In the genomic region with DNA sequence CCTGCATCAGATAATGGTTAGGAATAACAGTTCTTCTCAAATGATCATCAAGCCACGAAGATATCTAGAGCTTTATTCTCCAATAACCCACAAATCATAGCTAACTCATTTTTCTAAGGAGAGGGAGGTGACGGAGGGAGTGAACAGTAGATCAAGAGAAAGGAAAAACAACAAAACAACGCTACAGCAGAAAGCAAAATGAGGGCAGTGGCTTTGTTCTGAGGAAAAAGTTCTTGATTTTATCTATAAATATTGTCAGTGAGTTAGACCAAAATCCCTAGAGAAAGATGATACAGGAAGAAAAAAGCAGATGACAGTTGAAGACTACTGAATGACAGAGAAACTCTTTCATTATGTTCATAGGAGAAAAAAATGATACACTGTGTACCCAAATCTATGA, we compare ENCODE assay signal across 19 cellular contexts.
DNase-seq lines count a peak whose midpoint lies in the region; ATAC-seq and TF ChIP-seq lines count a peak whose summit lies in the region.
"Had no signal": no experiment of that assay in that cellular context is flagged by ENCODE, and none has a peak within 500 bp of the region (broad histone marks: within the 10 kb centered on the region; RNA-seq: fewer than 3 reads in every experiment).

No MANE protein-coding gene starts in this region.

- peaks cover 59 to 93% (median 73%) of the 10 kb centered on the region in 10 experiments for H3K4me1 ChIP-seq in BLaER1 treated with 17β-estradiol and CSF1 and Interleukin-3, amounts not matched to agents 10 nM and 100 nM

- H3K4me3 ChIP-seq in BLaER1 treated with 17β-estradiol and CSF1 and Interleukin-3, amounts not matched to agents 10 nM and 100 nM = peak overlapping the region; percentile 14 to 59 (median 37); a peak in 14 of 20 replicates
- H3K4me3 ChIP-seq in NB4 (ENCODE audit: low read depth, low read length) = no peak overlapping the region
- H3K4me3 ChIP-seq: HAP-1, SK-N-MC had no signal

- peak overlapping the region; percentile 61 to 77 (median 71); a peak in 21 of 22 replicates for H3K9ac ChIP-seq in BLaER1 treated with 17β-estradiol and CSF1 and Interleukin-3, amounts not matched to agents 10 nM and 100 nM

- H3K36me3 ChIP-seq in BLaER1 treated with 17β-estradiol and CSF1 and Interleukin-3, amounts not matched to agents 10 nM and 100 nM = peaks cover 0 to 46% (median 16%) of the 10 kb centered on the region in 11 experiments; a peak in 16 of 22 replicates
- H3K36me3 ChIP-seq: HAP-1 had no signal

- H3K27me3 ChIP-seq in BLaER1 treated with 17β-estradiol and CSF1 and Interleukin-3, amounts not matched to agents 10 nM and 100 nM = no peaks in the 10 kb centered on the region

- ATAC-seq in activated CD4-positive, alpha-beta T cell treated with anti-CD3 and anti-CD28 coated beads for 36 hours = no peak
- no peak for ATAC-seq in HG02623 (IDR thresholded peaks at IDR 0.05; ENCODE audit: unreplicated experiment)
- ATAC-seq: PC-3 had no signal

- H4K20me1 ChIP-seq in BLaER1 treated with 17β-estradiol and CSF1 and Interleukin-3, amounts not matched to agents 10 nM and 100 nM = no peaks in the 10 kb centered on the region

- no peaks in the 10 kb centered on the region for H3K27me3 Mint-ChIP-seq in activated CD4-positive, alpha-beta T cell treated with anti-CD3 and anti-CD28 coated beads, Interleukin-2, amount 10 ng/mL, durations not matched to agents 24 days and 14 days
- H3K27me3 Mint-ChIP-seq in activated CD4-positive, alpha-beta T cell treated with anti-CD3 and anti-CD28 coated beads for 36 hours = no peaks in the 10 kb centered on the region
- peaks cover 0 to 3% (median 2%) of the 10 kb centered on the region in 3 donors for H3K27me3 Mint-ChIP-seq in immature natural killer cell (ENCODE audit: low read depth in 3 of 3)

- peaks cover 34% of the 10 kb centered on the region for H3K4me1 Mint-ChIP-seq in activated CD4-positive, alpha-beta T cell treated with anti-CD3 and anti-CD28 coated beads, Interleukin-2, amount 10 ng/mL, durations not matched to agents 24 days and 14 days
- peaks cover 41% of the 10 kb centered on the region for H3K4me1 Mint-ChIP-seq in activated CD4-positive, alpha-beta T cell treated with anti-CD3 and anti-CD28 coated beads for 36 hours
- peaks cover 64 to 91% of the 10 kb centered on the region in 2 donors for H3K4me1 Mint-ChIP-seq in immature natural killer cell

- POLR2A ChIA-PET in activated CD4-positive, alpha-beta T cell treated with anti-CD3 and anti-CD28 coated beads for 36 hours (lab: Charles Lee) = no interaction called here

- H3K9me3 Mint-ChIP-seq in activated CD4-positive, alpha-beta T cell treated with anti-CD3 and anti-CD28 coated beads, Interleukin-2, amount 10 ng/mL, durations not matched to agents 24 days and 14 days = no peaks in the 10 kb centered on the region
- no peaks in the 10 kb centered on the region for H3K9me3 Mint-ChIP-seq in activated CD4-positive, alpha-beta T cell treated with anti-CD3 and anti-CD28 coated beads for 36 hours (ENCODE audit: low read depth)
- H3K9me3 Mint-ChIP-seq in immature natural killer cell = no peaks in the 10 kb centered on the region

- peak overlapping the region; percentile 71 to 93 (median 87) for H3K4me2 ChIP-seq in BLaER1 treated with 17β-estradiol and CSF1 and Interleukin-3, amounts not matched to agents 10 nM and 100 nM

- H3K9me3 ChIP-seq in BLaER1 treated with 17β-estradiol and CSF1 and Interleukin-3, amounts not matched to agents 10 nM and 100 nM (replicated peaks in 1 of 11) = no peaks in the 10 kb centered on the region
- H3K9me3 ChIP-seq: HAP-1 had no signal

- H3K36me3 Mint-ChIP-seq in activated CD4-positive, alpha-beta T cell treated with anti-CD3 and anti-CD28 coated beads, Interleukin-2, amount 10 ng/mL, durations not matched to agents 24 days and 14 days (ENCODE audit: low read depth) = peaks cover 14% of the 10 kb centered on the region
- peaks cover 17% of the 10 kb centered on the region for H3K36me3 Mint-ChIP-seq in activated CD4-positive, alpha-beta T cell treated with anti-CD3 and anti-CD28 coated beads for 36 hours (ENCODE audit: low read depth)
- H3K36me3 Mint-ChIP-seq in immature natural killer cell = peaks cover 3 to 4% (median 3%) of the 10 kb centered on the region in 3 donors

- no peak for TF ChIP-seq POLR2A in NB4 (IDR thresholded peaks at IDR 0.05; ENCODE audit: extremely low read depth, insufficient read length)

- CTCF ChIA-PET in activated CD4-positive, alpha-beta T cell treated with anti-CD3 and anti-CD28 coated beads for 36 hours (lab: Charles Lee) = interaction anchor here (0.8 to 1.8 kb wide), 6 partner anchors 8 to 57 kb away, joined by 3 to 7 read pairs (median 4); no protein-coding TSS in a partner anchor

- no peak for TF ChIP-seq CTCF in NB4 (IDR thresholded peaks at IDR 0.05; ENCODE audit: low read depth, low read length)

- no peak overlapping the region for H3K4me3 Mint-ChIP-seq in activated CD4-positive, alpha-beta T cell treated with anti-CD3 and anti-CD28 coated beads, Interleukin-2, amount 10 ng/mL, durations not matched to agents 24 days and 14 days
- no peak overlapping the region for H3K4me3 Mint-ChIP-seq in activated CD4-positive, alpha-beta T cell treated with anti-CD3 and anti-CD28 coated beads for 36 hours
- H3K4me3 Mint-ChIP-seq in immature natural killer cell = peak overlapping the region in 2 of 5 donors; percentile 7 to 17

- DNase-seq in activated CD4-positive, alpha-beta T cell treated with anti-CD3 and anti-CD28 coated beads, Interleukin-2, amount 10 ng/mL, durations not matched to agents 24 days and 14 days = no peak
- DNase-seq in activated CD4-positive, alpha-beta T cell treated with anti-CD3 and anti-CD28 coated beads for 36 hours = no peak
- DNase-seq in NB4 (ENCODE audit: low read depth) (peak; percentile 15), immature natural killer cell (no peak), NCI-H146 (lab: John Stamatoyannopoulos, UW) (no peak), SHP77 treated with DMSO at 0.1 percent for 48 hours (lab: John Stamatoyannopoulos, UW) (no peak)
- DNase-seq: C1 segment of cervical spinal cord, DMS79, NCI-H1048, NCI-H1694, NCI-H2107, NCI-H226, NCI-H526 treated with DMSO at 0.1 percent for 48 hours, PC-3 had no signal

- peak overlapping the region; percentile 29 for H3K27ac Mint-ChIP-seq in activated CD4-positive, alpha-beta T cell treated with anti-CD3 and anti-CD28 coated beads, Interleukin-2, amount 10 ng/mL, durations not matched to agents 24 days and 14 days
- no peak overlapping the region for H3K27ac Mint-ChIP-seq in activated CD4-positive, alpha-beta T cell treated with anti-CD3 and anti-CD28 coated beads for 36 hours
- H3K27ac Mint-ChIP-seq in immature natural killer cell = peak overlapping the region; percentile 21 to 73 (median 64)

- peak overlapping the region; percentile 20 to 83 (median 74); a peak in 21 of 22 replicates for H3K27ac ChIP-seq in BLaER1 treated with 17β-estradiol and CSF1 and Interleukin-3, amounts not matched to agents 10 nM and 100 nM
- H3K27ac ChIP-seq: 22Rv1, SK-N-MC had no signal

- intact Hi-C loops in activated CD4-positive, alpha-beta T cell treated with anti-CD3 and anti-CD28 coated beads, Interleukin-2, amount 10 ng/mL, durations not matched to agents 24 days and 14 days (cut with micrococcal nuclease) = no loop called here
- intact Hi-C loops in activated CD4-positive, alpha-beta T cell treated with anti-CD3 and anti-CD28 coated beads for 36 hours (cut with DNase I, micrococcal nuclease) = no loop called here
